17 cellular contexts compared by ENCODE assay signal in the genomic region with DNA sequence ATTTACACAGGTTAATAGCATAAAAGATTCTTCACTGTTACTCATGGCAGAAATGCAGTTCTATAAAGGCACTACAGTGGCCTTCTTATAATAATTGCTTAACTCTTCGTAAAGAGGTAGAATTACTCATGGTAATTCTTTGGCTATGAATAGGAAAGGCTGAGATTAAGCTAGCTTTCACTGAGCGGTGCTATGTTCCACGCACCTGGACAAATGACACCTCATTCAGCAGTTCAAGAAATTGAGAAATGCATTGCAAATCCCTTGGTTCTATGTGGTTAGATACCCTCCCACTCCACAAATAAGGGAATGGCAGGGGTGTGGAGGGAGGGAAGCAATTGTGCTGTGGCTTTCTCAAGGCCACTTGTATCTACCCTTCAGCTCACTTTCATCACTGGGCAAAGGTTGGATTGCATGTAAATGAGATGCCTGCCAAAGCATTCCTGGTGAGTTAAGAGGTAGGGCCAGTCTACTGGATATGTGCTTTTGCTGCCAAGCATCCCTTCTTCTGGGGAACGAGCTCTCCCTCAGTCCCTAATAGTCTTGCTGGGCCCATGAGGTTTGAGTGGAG.
"Had no signal": no experiment of that assay in that cellular context is flagged by ENCODE, and none has a peak within 500 bp of the region (broad histone marks: within the 10 kb centered on the region; RNA-seq: fewer than 3 reads in every experiment).

No MANE protein-coding gene starts in this region.

- DNase-seq: activated CD4-positive, alpha-beta T cell treated with anti-CD3 and anti-CD28 coated beads for 1 hour; activated CD4-positive, alpha-beta T cell treated with anti-CD3 and anti-CD28 coated beads, Interleukin-2, amount 50 U/mL, for 4 hours; activated naive CD4-positive, alpha-beta T cell treated with Interleukin-2 at 50 U/mL for 16 hours; activated T-cell treated with anti-CD3 and anti-CD28 coated beads for 4 hours; aorta; endodermal cell; kidney glomerular epithelial cell; lower lobe of right lung; midbrain; naive B cell; stimulated activated CD4-positive, alpha-beta T cell treated with anti-CD3 and anti-CD28 coated beads, Interleukin-2, amount 100 ng/mL, for 48 hours; T-helper 1 cell; T1000; tibial artery had no signal

- H3K36me3 ChIP-seq: esophagus muscularis mucosa, lower lobe of right lung, neural progenitor cell, tibial artery had no signal

- H3K4me1 ChIP-seq: esophagus muscularis mucosa, lower lobe of right lung, neural progenitor cell, tibial artery had no signal

- H3K4me3 ChIP-seq: esophagus muscularis mucosa, lower lobe of right lung, neural progenitor cell, tibial artery had no signal

- H3K9me3 ChIP-seq: esophagus muscularis mucosa, lower lobe of right lung, tibial artery had no signal

- ATAC-seq: stimulated activated memory B cell treated with anti-CD40 and anti-IgM and Interleukin-4, amounts not matched to agents 10 μg/mL and 1 μg/mL and 100 μg/mL, for 72 hours had no signal
